1 cellular context compared by ENCODE assay signal in the genomic region with DNA sequence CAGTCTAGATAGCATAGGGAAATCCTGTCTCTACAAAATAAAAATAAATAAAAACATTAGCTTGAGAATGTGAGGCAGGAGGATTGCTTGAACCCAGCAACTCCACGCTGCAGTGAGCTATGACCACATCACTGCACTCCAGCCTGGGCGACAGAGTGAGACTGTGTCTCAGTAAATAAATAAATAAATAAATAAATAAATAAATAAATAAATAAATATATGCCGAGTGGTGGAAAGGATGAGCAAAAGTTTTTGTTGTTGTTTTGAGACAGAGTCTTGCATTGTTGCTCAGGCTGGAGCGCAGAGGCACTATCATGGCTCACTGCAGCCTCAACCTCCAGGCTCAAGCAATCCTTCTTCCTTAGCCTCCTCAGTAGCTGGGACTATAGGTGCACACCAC.
A peak's percentile ranks its signal among the peaks of the same experiment; 100 is the strongest.
TF ChIP-seq lines count a peak whose summit lies in the region.

No MANE protein-coding gene starts in this region.

TF ChIP-seq in HEK293, 187 proteins besides CTCF, POLR2A, EP300 and RAD21 (continued from another document and continues in another):
- TF ChIP-seq, protein P1, sequence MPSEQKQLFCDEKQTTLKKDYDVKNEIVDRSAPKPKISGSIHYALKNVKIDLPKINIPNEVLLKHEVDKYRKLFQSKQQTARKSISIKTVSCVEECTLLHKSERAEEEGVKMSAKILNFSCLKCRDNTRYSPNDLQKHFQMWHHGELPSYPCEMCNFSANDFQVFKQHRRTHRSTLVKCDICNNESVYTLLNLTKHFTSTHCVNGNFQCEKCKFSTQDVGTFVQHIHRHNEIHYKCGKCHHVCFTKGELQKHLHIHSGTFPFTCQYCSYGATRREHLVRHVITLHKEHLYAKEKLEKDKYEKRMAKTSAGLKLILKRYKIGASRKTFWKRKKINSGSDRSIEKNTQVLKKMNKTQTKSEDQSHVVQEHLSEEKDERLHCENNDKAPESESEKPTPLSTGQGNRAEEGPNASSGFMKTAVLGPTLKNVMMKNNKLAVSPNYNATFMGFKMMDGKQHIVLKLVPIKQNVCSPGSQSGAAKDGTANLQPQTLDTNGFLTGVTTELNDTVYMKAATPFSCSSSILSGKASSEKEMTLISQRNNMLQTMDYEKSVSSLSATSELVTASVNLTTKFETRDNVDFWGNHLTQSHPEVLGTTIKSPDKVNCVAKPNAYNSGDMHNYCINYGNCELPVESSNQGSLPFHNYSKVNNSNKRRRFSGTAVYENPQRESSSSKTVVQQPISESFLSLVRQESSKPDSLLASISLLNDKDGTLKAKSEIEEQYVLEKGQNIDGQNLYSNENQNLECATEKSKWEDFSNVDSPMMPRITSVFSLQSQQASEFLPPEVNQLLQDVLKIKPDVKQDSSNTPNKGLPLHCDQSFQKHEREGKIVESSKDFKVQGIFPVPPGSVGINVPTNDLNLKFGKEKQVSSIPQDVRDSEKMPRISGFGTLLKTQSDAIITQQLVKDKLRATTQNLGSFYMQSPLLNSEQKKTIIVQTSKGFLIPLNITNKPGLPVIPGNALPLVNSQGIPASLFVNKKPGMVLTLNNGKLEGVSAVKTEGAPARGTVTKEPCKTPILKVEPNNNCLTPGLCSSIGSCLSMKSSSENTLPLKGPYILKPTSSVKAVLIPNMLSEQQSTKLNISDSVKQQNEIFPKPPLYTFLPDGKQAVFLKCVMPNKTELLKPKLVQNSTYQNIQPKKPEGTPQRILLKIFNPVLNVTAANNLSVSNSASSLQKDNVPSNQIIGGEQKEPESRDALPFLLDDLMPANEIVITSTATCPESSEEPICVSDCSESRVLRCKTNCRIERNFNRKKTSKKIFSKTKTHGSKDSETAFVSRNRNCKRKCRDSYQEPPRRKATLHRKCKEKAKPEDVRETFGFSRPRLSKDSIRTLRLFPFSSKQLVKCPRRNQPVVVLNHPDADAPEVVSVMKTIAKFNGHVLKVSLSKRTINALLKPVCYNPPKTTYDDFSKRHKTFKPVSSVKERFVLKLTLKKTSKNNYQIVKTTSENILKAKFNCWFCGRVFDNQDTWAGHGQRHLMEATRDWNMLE (tag by site-specific recombination; conservative IDR thresholded peaks at IDR 0.05; ENCODE audit: low read depth), result peak; percentile 93
- TF ChIP-seq ZNF548 (tag by site-specific recombination; IDR thresholded peaks at IDR 0.05) (no peak), ZNF473 (tag by site-specific recombination; IDR thresholded peaks at IDR 0.05) (no peak), ZXDB (tag by site-specific recombination; IDR thresholded peaks at IDR 0.05) (peak; percentile 67; the same call in 1 of the 2 replicates), ZNF596 (tag by site-specific recombination; IDR thresholded peaks at IDR 0.05) (no peak), ZNF530 (tag by site-specific recombination; IDR thresholded peaks at IDR 0.05; ENCODE audit: low read depth) (peak; percentile 42; the same call in 1 of the 2 replicates), GLI2 (tag by site-specific recombination; IDR thresholded peaks at IDR 0.05; ENCODE audit: borderline replicate concordance, low read depth) (peak; percentile 46; the same call in 1 of the 2 replicates), GLIS1 (tag by site-specific recombination; IDR thresholded peaks at IDR 0.05) (no peak), ZNF660 (tag by site-specific recombination; IDR thresholded peaks at IDR 0.05) (no peak), KLF10 (tag by site-specific recombination; IDR thresholded peaks at IDR 0.05) (no peak), ZNF174 (tag by site-specific recombination; IDR thresholded peaks at IDR 0.05) (no peak), PRDM1 (tag by site-specific recombination; IDR thresholded peaks at IDR 0.05) (no peak), ZNF600 (tag by site-specific recombination; IDR thresholded peaks at IDR 0.05) (no peak), OVOL3 (tag by site-specific recombination; IDR thresholded peaks at IDR 0.05) (0 out of 2 replicates have a peak, but pooled peaks have one; percentile 44), ZNF837 (tag by site-specific recombination; IDR thresholded peaks at IDR 0.05) (no peak), ZNF677 (tag by site-specific recombination; IDR thresholded peaks at IDR 0.05) (no peak), ZNF354C (tag by site-specific recombination; IDR thresholded peaks at IDR 0.05; ENCODE audit: borderline replicate concordance, low read depth) (0 out of 2 replicates have a peak, but pooled peaks have one; percentile 33), SALL2 (tag by site-specific recombination; IDR thresholded peaks at IDR 0.05; ENCODE audit: borderline replicate concordance) (no peak), ZNF274 (IDR thresholded peaks at IDR 0.05; ENCODE audit: low read length) (no peak), ZNF274 (tag by site-specific recombination; IDR thresholded peaks at IDR 0.05; ENCODE audit: borderline replicate concordance) (no peak), ZNF211 (tag by site-specific recombination; IDR thresholded peaks at IDR 0.05; ENCODE audit: low read depth) (no peak), HOXD13 (CRISPR knock-in tag; IDR thresholded peaks at IDR 0.05; ENCODE audit: borderline replicate concordance) (no peak), ZNF324 (tag by site-specific recombination; IDR thresholded peaks at IDR 0.05) (no peak), ZNF202 (tag by site-specific recombination; IDR thresholded peaks at IDR 0.05; ENCODE audit: borderline replicate concordance) (peak; percentile 56; the same call in 1 of the 2 replicates), ZNF16 (tag by site-specific recombination; IDR thresholded peaks at IDR 0.05; ENCODE audit: low read depth) (no peak), ZNF426 (tag by site-specific recombination; IDR thresholded peaks at IDR 0.05) (peak; percentile 88), ZNF155 (tag by site-specific recombination; IDR thresholded peaks at IDR 0.05) (no peak), FEZF1 (tag by site-specific recombination; IDR thresholded peaks at IDR 0.05) (0 out of 2 replicates have a peak, but pooled peaks have one; percentile 13), ZNF529 (tag by site-specific recombination; IDR thresholded peaks at IDR 0.05; ENCODE audit: insufficient replicate concordance) (no peak), ZNF510 (tag by site-specific recombination; IDR thresholded peaks at IDR 0.05; ENCODE audit: insufficient replicate concordance) (peak; percentile 41), ZSCAN16 (tag by site-specific recombination; IDR thresholded peaks at IDR 0.05) (no peak)
- TF ChIP-seq, protein P2, sequence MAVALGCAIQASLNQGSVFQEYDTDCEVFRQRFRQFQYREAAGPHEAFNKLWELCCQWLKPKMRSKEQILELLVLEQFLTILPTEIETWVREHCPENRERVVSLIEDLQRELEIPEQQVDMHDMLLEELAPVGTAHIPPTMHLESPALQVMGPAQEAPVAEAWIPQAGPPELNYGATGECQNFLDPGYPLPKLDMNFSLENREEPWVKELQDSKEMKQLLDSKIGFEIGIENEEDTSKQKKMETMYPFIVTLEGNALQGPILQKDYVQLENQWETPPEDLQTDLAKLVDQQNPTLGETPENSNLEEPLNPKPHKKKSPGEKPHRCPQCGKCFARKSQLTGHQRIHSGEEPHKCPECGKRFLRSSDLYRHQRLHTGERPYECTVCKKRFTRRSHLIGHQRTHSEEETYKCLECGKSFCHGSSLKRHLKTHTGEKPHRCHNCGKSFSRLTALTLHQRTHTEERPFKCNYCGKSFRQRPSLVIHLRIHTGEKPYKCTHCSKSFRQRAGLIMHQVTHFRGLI (tag by site-specific recombination; IDR thresholded peaks at IDR 0.05), result no peak
- TF ChIP-seq, protein P3, sequence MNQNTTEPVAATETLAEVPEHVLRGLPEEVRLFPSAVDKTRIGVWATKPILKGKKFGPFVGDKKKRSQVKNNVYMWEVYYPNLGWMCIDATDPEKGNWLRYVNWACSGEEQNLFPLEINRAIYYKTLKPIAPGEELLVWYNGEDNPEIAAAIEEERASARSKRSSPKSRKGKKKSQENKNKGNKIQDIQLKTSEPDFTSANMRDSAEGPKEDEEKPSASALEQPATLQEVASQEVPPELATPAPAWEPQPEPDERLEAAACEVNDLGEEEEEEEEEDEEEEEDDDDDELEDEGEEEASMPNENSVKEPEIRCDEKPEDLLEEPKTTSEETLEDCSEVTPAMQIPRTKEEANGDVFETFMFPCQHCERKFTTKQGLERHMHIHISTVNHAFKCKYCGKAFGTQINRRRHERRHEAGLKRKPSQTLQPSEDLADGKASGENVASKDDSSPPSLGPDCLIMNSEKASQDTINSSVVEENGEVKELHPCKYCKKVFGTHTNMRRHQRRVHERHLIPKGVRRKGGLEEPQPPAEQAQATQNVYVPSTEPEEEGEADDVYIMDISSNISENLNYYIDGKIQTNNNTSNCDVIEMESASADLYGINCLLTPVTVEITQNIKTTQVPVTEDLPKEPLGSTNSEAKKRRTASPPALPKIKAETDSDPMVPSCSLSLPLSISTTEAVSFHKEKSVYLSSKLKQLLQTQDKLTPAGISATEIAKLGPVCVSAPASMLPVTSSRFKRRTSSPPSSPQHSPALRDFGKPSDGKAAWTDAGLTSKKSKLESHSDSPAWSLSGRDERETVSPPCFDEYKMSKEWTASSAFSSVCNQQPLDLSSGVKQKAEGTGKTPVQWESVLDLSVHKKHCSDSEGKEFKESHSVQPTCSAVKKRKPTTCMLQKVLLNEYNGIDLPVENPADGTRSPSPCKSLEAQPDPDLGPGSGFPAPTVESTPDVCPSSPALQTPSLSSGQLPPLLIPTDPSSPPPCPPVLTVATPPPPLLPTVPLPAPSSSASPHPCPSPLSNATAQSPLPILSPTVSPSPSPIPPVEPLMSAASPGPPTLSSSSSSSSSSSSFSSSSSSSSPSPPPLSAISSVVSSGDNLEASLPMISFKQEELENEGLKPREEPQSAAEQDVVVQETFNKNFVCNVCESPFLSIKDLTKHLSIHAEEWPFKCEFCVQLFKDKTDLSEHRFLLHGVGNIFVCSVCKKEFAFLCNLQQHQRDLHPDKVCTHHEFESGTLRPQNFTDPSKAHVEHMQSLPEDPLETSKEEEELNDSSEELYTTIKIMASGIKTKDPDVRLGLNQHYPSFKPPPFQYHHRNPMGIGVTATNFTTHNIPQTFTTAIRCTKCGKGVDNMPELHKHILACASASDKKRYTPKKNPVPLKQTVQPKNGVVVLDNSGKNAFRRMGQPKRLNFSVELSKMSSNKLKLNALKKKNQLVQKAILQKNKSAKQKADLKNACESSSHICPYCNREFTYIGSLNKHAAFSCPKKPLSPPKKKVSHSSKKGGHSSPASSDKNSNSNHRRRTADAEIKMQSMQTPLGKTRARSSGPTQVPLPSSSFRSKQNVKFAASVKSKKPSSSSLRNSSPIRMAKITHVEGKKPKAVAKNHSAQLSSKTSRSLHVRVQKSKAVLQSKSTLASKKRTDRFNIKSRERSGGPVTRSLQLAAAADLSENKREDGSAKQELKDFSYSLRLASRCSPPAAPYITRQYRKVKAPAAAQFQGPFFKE (tag by site-specific recombination; IDR thresholded peaks at IDR 0.05; ENCODE audit: borderline replicate concordance), result no peak
- TF ChIP-seq, protein P4, sequence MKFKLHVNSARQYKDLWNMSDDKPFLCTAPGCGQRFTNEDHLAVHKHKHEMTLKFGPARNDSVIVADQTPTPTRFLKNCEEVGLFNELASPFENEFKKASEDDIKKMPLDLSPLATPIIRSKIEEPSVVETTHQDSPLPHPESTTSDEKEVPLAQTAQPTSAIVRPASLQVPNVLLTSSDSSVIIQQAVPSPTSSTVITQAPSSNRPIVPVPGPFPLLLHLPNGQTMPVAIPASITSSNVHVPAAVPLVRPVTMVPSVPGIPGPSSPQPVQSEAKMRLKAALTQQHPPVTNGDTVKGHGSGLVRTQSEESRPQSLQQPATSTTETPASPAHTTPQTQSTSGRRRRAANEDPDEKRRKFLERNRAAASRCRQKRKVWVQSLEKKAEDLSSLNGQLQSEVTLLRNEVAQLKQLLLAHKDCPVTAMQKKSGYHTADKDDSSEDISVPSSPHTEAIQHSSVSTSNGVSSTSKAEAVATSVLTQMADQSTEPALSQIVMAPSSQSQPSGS (tag by site-specific recombination; IDR thresholded peaks at IDR 0.05; ENCODE audit: low read depth), result no peak
- TF ChIP-seq, protein P5, sequence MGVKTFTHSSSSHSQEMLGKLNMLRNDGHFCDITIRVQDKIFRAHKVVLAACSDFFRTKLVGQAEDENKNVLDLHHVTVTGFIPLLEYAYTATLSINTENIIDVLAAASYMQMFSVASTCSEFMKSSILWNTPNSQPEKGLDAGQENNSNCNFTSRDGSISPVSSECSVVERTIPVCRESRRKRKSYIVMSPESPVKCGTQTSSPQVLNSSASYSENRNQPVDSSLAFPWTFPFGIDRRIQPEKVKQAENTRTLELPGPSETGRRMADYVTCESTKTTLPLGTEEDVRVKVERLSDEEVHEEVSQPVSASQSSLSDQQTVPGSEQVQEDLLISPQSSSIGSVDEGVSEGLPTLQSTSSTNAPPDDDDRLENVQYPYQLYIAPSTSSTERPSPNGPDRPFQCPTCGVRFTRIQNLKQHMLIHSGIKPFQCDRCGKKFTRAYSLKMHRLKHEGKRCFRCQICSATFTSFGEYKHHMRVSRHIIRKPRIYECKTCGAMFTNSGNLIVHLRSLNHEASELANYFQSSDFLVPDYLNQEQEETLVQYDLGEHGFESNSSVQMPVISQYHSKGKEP (tag by site-specific recombination; IDR thresholded peaks at IDR 0.05), result no peak
- TF ChIP-seq, protein P6, sequence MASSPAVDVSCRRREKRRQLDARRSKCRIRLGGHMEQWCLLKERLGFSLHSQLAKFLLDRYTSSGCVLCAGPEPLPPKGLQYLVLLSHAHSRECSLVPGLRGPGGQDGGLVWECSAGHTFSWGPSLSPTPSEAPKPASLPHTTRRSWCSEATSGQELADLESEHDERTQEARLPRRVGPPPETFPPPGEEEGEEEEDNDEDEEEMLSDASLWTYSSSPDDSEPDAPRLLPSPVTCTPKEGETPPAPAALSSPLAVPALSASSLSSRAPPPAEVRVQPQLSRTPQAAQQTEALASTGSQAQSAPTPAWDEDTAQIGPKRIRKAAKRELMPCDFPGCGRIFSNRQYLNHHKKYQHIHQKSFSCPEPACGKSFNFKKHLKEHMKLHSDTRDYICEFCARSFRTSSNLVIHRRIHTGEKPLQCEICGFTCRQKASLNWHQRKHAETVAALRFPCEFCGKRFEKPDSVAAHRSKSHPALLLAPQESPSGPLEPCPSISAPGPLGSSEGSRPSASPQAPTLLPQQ (tag by site-specific recombination; IDR thresholded peaks at IDR 0.05), result no peak
- TF ChIP-seq, protein P7, sequence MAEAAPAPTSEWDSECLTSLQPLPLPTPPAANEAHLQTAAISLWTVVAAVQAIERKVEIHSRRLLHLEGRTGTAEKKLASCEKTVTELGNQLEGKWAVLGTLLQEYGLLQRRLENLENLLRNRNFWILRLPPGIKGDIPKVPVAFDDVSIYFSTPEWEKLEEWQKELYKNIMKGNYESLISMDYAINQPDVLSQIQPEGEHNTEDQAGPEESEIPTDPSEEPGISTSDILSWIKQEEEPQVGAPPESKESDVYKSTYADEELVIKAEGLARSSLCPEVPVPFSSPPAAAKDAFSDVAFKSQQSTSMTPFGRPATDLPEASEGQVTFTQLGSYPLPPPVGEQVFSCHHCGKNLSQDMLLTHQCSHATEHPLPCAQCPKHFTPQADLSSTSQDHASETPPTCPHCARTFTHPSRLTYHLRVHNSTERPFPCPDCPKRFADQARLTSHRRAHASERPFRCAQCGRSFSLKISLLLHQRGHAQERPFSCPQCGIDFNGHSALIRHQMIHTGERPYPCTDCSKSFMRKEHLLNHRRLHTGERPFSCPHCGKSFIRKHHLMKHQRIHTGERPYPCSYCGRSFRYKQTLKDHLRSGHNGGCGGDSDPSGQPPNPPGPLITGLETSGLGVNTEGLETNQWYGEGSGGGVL (tag by site-specific recombination; IDR thresholded peaks at IDR 0.05), result no peak
